In the genomic region with DNA sequence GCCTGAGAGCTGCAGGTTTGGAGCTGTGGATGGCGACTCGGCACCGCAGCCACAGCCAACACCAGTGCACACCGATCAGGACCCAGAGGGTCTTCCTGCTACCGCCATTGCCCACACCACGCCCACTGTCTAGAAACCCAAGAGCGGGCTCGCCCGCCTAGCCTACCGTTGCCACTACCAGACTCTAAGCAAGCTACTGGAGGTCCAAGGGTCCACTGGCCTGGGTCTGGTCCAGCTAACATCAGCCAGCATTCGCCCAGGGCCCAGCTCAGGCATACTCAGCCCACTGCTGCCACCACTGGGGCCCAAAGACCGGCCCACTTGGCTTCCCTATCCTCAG, we compare ENCODE assay signal across 12 cellular contexts. TPM values are rescaled to one million over a fixed set of nuclear protein-coding genes. Genes with fewer than 3 reads are reported as not detected.
DNase-seq lines count a peak whose midpoint lies in the region; ATAC-seq and TF ChIP-seq lines count a peak whose summit lies in the region.
"Had no signal": no experiment of that assay in that cellular context is flagged by ENCODE, and none has a peak within 500 bp of the region (broad histone marks: within the 10 kb centered on the region; RNA-seq: fewer than 3 reads in every experiment).

No MANE protein-coding gene starts in this region.

- H3K27me3 Mint-ChIP-seq in activated naive CD8-positive, alpha-beta T cell = peaks cover 3% of the 10 kb centered on the region
- H3K27me3 Mint-ChIP-seq in mesothelial cell of epicardium (ENCODE audit: low read depth) = peaks cover 51% of the 10 kb centered on the region

- no peaks in the 10 kb centered on the region for H3K36me3 Mint-ChIP-seq in activated naive CD8-positive, alpha-beta T cell
- H3K36me3 Mint-ChIP-seq in mesothelial cell of epicardium = no peaks in the 10 kb centered on the region

- ATAC-seq in GM19351 (IDR thresholded peaks at IDR 0.05; ENCODE audit: unreplicated experiment) (peak; percentile 43), GM19455 (IDR thresholded peaks at IDR 0.05; ENCODE audit: unreplicated experiment) (no peak), GM19035 (IDR thresholded peaks at IDR 0.05; ENCODE audit: unreplicated experiment) (no peak)

- peaks cover 17% of the 10 kb centered on the region for H3K4me1 Mint-ChIP-seq in activated naive CD8-positive, alpha-beta T cell (ENCODE audit: low read depth)
- H3K4me1 Mint-ChIP-seq in mesothelial cell of epicardium = peaks cover 10% of the 10 kb centered on the region

- no peaks in the 10 kb centered on the region for H3K9me3 ChIP-seq in BE2C

- H3K4me3 Mint-ChIP-seq in activated naive CD8-positive, alpha-beta T cell = peak overlapping the region; percentile 85
- peak overlapping the region; percentile 78 for H3K4me3 Mint-ChIP-seq in mesothelial cell of epicardium

- no peaks in the 10 kb centered on the region for H3K9me3 Mint-ChIP-seq in activated naive CD8-positive, alpha-beta T cell (ENCODE audit: low read depth)
- peaks cover 8% of the 10 kb centered on the region for H3K9me3 Mint-ChIP-seq in mesothelial cell of epicardium

- no peaks in the 10 kb centered on the region for H3K4me1 ChIP-seq in BE2C

- in situ Hi-C loops in G401 (cut with HindIII; ENCODE audit: low sequenced_read_pairs) = no loop called here

- H3K4me3 ChIP-seq in BE2C (ENCODE audit: low read depth, low read length) = peak overlapping the region; percentile 67; the same call in 1 of the 2 replicates
- H3K4me3 ChIP-seq: mucosa of descending colon had no signal

- peaks cover 16% of the 10 kb centered on the region; the same call in 1 of the 2 replicates for H3K27me3 ChIP-seq in BE2C

- no peak for TF ChIP-seq CTCF in BE2C (IDR thresholded peaks at IDR 0.05; ENCODE audit: low read depth, low read length)
- no peak for TF ChIP-seq CTCF in mesothelial cell of epicardium (IDR thresholded peaks at IDR 0.05; ENCODE audit: unreplicated experiment)

- DNase-seq in BE2C (peak; percentile 6), mesothelial cell of epicardium (ENCODE audit: low spot score in 2 of 2, unreplicated experiment in 2 of 2) (no peak), putamen (ENCODE audit: low spot score) (no peak), G401 (ENCODE audit: low spot score) (no peak)
- DNase-seq: NCI-H2029 had no signal

- H3K27ac Mint-ChIP-seq in activated naive CD8-positive, alpha-beta T cell = no peak overlapping the region
- H3K27ac Mint-ChIP-seq in mesothelial cell of epicardium = no peak overlapping the region

- H3K36me3 ChIP-seq in BE2C = no peaks in the 10 kb centered on the region
- H3K36me3 ChIP-seq: cardiac muscle cell, transverse colon had no signal

RNA-seq across cellular contexts. Expression of a gene that starts 30.5 kb away (rescaled TPM):
- 12.4 TPM for polyA plus RNA-seq in BE2C (2012; ENCODE audit: insufficient read depth, insufficient read length, low read depth)
- total RNA-seq in mesothelial cell of epicardium = 68.6 to 76.6 TPM (median 72.8 TPM) in 3 replicates
- total RNA-seq in G401 (2014; rRNA removed; shearing (Covaris generic)) = 19.3 and 58.2 TPM in 2 replicates
